In the genomic region with DNA sequence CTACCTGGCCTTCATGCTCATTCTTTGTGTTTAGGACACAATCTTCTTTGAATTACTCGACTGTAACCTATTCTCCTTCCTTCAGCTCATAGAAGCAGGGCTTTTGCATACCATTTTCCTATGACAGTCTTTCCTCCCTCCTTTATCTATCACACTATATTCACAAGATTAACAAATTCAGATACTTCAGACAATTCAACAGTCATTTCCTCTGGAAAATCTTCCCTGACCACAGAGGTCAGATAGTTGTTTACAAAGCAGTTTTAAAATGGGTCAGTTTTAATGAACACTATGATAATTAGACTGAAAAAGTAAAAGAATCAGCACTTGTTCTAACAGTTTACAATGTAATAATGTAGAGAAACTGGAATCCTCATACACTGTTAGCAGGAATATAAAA, we compare ENCODE assay signal across 23 cellular contexts. TPM values are rescaled to one million over a fixed set of nuclear protein-coding genes. Genes with fewer than 3 reads are reported as not detected.
A peak's percentile ranks its signal among the peaks of the same experiment; 100 is the strongest.
DNase-seq lines count a peak whose midpoint lies in the region; ATAC-seq, FAIRE-seq and TF ChIP-seq lines count a peak whose summit lies in the region.
"Had no signal": no experiment of that assay in that cellular context is flagged by ENCODE, and none has a peak within 500 bp of the region (broad histone marks: within the 10 kb centered on the region; RNA-seq: fewer than 3 reads in every experiment).

No MANE protein-coding gene starts in this region.

- TF ChIP-seq CTCF in D721Med (IDR thresholded peaks at IDR 0.05; ENCODE audit: insufficient read depth, missing control alignments) (no peak), OCI-LY1 (IDR thresholded peaks at IDR 0.05; ENCODE audit: low read length) (no peak), GM12878 (IDR thresholded peaks at IDR 0.05 in 2 of 3, conservative IDR thresholded peaks at IDR 0.05 in 1 of 3; ENCODE audit: control insufficient read depth in 2 of 3, extremely low read depth in 1 of 3, insufficient read depth in 1 of 3, low read depth in 3 of 3, low read length in 3 of 3) (no peak), RWPE1 (conservative IDR thresholded peaks at IDR 0.05; ENCODE audit: low read depth) (no peak), pancreas (IDR thresholded peaks at IDR 0.05) (no peak)

- SMC1A ChIA-PET in GM12878 (lab: Charles Lee; ENCODE audit: uncharacterized antibody, unreplicated experiment), result interaction anchor here (0.9 to 1.4 kb wide), 3 partner anchors 14 to 306 kb away, joined by 4 read pairs; no protein-coding TSS in a partner anchor

- H3K9ac ChIP-seq in OCI-LY1 (ENCODE audit: low read length) (no peak overlapping the region), GM12878 (ENCODE audit: control insufficient read depth, insufficient read depth, low read length) (no peak overlapping the region)

- RAD21 ChIA-PET in GM12878 (lab: Charles Lee; ENCODE audit: unreplicated experiment), result interaction anchor here (1.0 kb wide), 1 partner anchor 145 kb away, joined by 4 read pairs; no protein-coding TSS in a partner anchor

- H2AFZ ChIP-seq in OCI-LY1 (ENCODE audit: low read length) (no peak overlapping the region), GM12878 (ENCODE audit: control insufficient read depth, low read depth, low read length) (no peak overlapping the region)

- H3K79me2 ChIP-seq in OCI-LY1 (ENCODE audit: insufficient read depth, low read length) (peaks cover 70% of the 10 kb centered on the region), GM12878 (ENCODE audit: control insufficient read depth, insufficient read depth, low read length) (peaks cover 52% of the 10 kb centered on the region)

- no peaks in the 10 kb centered on the region for H3K27me3 ChIP-seq in OCI-LY1 (ENCODE audit: insufficient read depth, low read length)
- no peaks in the 10 kb centered on the region for H3K27me3 ChIP-seq in GM12878 (replicated peaks in 1 of 2; ENCODE audit: control insufficient read depth in 2 of 2, insufficient read depth in 2 of 2, low read length in 1 of 2)
- H3K27me3 ChIP-seq in pancreas, result no peaks in the 10 kb centered on the region
- H3K27me3 ChIP-seq: testis had no signal

- peaks cover 5% of the 10 kb centered on the region; the same call in 1 of the 2 replicates for H3K9me3 ChIP-seq in OCI-LY1 (ENCODE audit: low read length)
- H3K9me3 ChIP-seq in GM12878 (replicated peaks; ENCODE audit: control insufficient read depth, insufficient read depth, low read length), result no peaks in the 10 kb centered on the region; the same call in 2 of the 3 replicates
- H3K9me3 ChIP-seq in pancreas, result no peaks in the 10 kb centered on the region
- H3K9me3 ChIP-seq: testis had no signal

- intact Hi-C loops in GM12878 (cut with micrococcal nuclease; ENCODE audit: unreplicated experiment) (no loop called here), pancreas (cut with DNase I) (no loop called here)

- TF ChIP-seq EP300 in GM12878 (IDR thresholded peaks at IDR 0.05; ENCODE audit: borderline replicate concordance in 1 of 2, control insufficient read depth in 1 of 2, low read depth in 2 of 2, low read length in 2 of 2), result no peak

- peaks cover 63% of the 10 kb centered on the region for H3K36me3 ChIP-seq in OCI-LY1 (ENCODE audit: insufficient read depth, low read length)
- H3K36me3 ChIP-seq in GM12878 (ENCODE audit: control insufficient read depth in 2 of 2, insufficient read depth in 2 of 2, low read length in 1 of 2), result peaks cover 0 to 5% of the 10 kb centered on the region in 2 experiments; a peak in 2 of 4 replicates
- H3K36me3 ChIP-seq in pancreas, result peaks cover 3 to 5% (median 5%) of the 10 kb centered on the region in 3 donors

- POLR2A ChIA-PET in GM12878 (lab: Charles Lee) (no interaction called here), RWPE1 (lab: Yijun Ruan, JAX; ENCODE audit: low non-redundant PET) (no interaction called here)

- H3K9me2 ChIP-seq in OCI-LY1 (ENCODE audit: low read depth, low read length), result no peaks in the 10 kb centered on the region

- CTCF ChIA-PET in GM12878 (lab: Yijun Ruan, JAX) (interaction anchor here (0.5 to 1.0 kb wide), 2 partner anchors 142 to 388 kb away, joined by 3 to 5 read pairs; no protein-coding TSS in a partner anchor), RWPE1 (lab: Yijun Ruan, JAX) (no interaction called here)

- peak overlapping the region; percentile 84 for H3K27ac ChIP-seq in OCI-LY1 (ENCODE audit: low read depth, low read length, poor library complexity, severe bottlenecking)
- no peak overlapping the region for H3K27ac ChIP-seq in GM12878 (ENCODE audit: control insufficient read depth, insufficient read depth)
- H3K27ac ChIP-seq in RWPE1, result no peak overlapping the region
- no peak overlapping the region for H3K27ac ChIP-seq in pancreas
- H3K27ac ChIP-seq: skin epidermis had no signal

- H4K20me1 ChIP-seq in OCI-LY1 (ENCODE audit: insufficient read depth, low read length), result no peaks in the 10 kb centered on the region; the same call in 1 of the 2 replicates
- H4K20me1 ChIP-seq in GM12878 (ENCODE audit: control insufficient read depth, insufficient read depth), result no peaks in the 10 kb centered on the region

- ATAC-seq in GM12878 (no peak), pancreas (no peak)
- ATAC-seq: activated CD4-positive, CD25-positive, alpha-beta regulatory T cell treated with anti-CD3 and anti-CD28 coated beads, Interleukin-2, amount 50 U/mL, for 24 hours; stimulated activated memory B cell treated with anti-CD40 and anti-IgM and Interleukin-4, amounts not matched to agents 10 μg/mL and 1 μg/mL and 100 μg/mL, for 72 hours had no signal

- H3K4me3 ChIP-seq in OCI-LY1 (ENCODE audit: low read depth, low read length, poor library complexity, severe bottlenecking) (peak overlapping the region; percentile 94), GM12878 (0 out of 2 replicates have a peak overlapping the region, but pooled peaks have one; percentile 34), pancreas (no peak overlapping the region)
- H3K4me3 ChIP-seq: skin epidermis, testis had no signal

- 50% methylated on average over 1 of the region's 1 CpG for WGBS in GM12878 (ENCODE audit: insufficient coverage, insufficient replicate concordance, low lambda C conversion rate, missing lambda C conversion rate)
- WGBS in pancreas, 2 donors, result 80 to 91% methylated on average over 1 of the region's 1 CpG

- FAIRE-seq in D721Med (lab: Jason Lieb, UNC), result peak; percentile 80
- no peak for FAIRE-seq in GM12878 (lab: Jason Lieb, UNC)
- no peak for FAIRE-seq in pancreas (lab: Jason Lieb, UNC)
- FAIRE-seq: bronchial epithelial cell, endometrium had no signal

- no peak for TF ChIP-seq RAD21 in GM12878 (IDR thresholded peaks at IDR 0.05; ENCODE audit: insufficient read depth, low read depth, low read length)

- TF ChIP-seq POLR2A in GM12878 (IDR thresholded peaks at IDR 0.05; ENCODE audit: low read depth, low read length), result no peak

- DNase-seq in D721Med (ENCODE audit: insufficient read length, low spot score) (no peak), EH (ENCODE audit: low read depth) (peak; percentile 5), GM12878 (ENCODE audit: low read depth, low spot score) (no peak), RWPE1 (ENCODE audit: low spot score) (no peak), OCI-M2 (lab: John Stamatoyannopoulos, UW; ENCODE audit: unreplicated experiment) (no peak), pancreas (no peak)
- DNase-seq: activated effector memory CD4-positive, alpha-beta T cell treated with anti-CD3 and anti-CD28 coated beads, Interleukin-2, amount 50 U/mL, for 16 hours; amniotic stem cell; CD4-positive, alpha-beta T cell; cortex of kidney; GOT3; mammary epithelial cell; NCI-H1436 treated with DMSO at 0.1 percent for 48 hours; RPMI8226; stimulated activated CD4-positive, alpha-beta T cell treated with anti-CD3 and anti-CD28 coated beads, Interleukin-2, amount 100 ng/mL, for 24 hours; T1000; testis had no signal

- H3K4me1 ChIP-seq in OCI-LY1 (ENCODE audit: insufficient read depth, low read length, severe bottlenecking) (peaks cover 36% of the 10 kb centered on the region), GM12878 (ENCODE audit: control insufficient read depth, insufficient read depth, low read length) (no peaks in the 10 kb centered on the region), pancreas (peaks cover 10 to 23% (median 15%) of the 10 kb centered on the region in 3 donors)
- H3K4me1 ChIP-seq: testis had no signal

- in situ Hi-C loops in GM12878 (cut with MboI), result no loop called here

- TSS peak; percentile 6 for BruUV-seq in GM12878 (replicated peaks; lab: Mats Ljungman, UMichigan)

- H3F3A ChIP-seq in OCI-LY1 (ENCODE audit: insufficient read depth, low read length), result no peaks in the 10 kb centered on the region

- H3K4me2 ChIP-seq in OCI-LY1 (ENCODE audit: low read length) (peak overlapping the region; percentile 13; the same call in 1 of the 2 replicates), GM12878 (ENCODE audit: control insufficient read depth, insufficient read depth) (peak overlapping the region; percentile 28)

RNA-seq across cellular contexts. Expression of gene CAAP1, which starts 4.3 kb away (rescaled TPM):
- total RNA-seq in GM12878 (2013; cell fraction: nucleolus; rRNA removed), result 42.1 and 52.4 TPM in 2 replicates
- total RNA-seq in GM12878 (2014; rRNA removed) (15.6 and 21.7 TPM in 2 replicates), GM12878 (2014; rRNA removed; fragmentation: Illumina TruSeq; extraction: Trizol) (21.1 and 21.8 TPM in 2 replicates), GM12878 (2021) (19.3 and 20.3 TPM in 2 replicates), pancreas (10 to 100 TPM in 2 of 6 donors, 1 to 10 TPM in 4; 3.7 to 11.6 (median 7.8) TPM)
- polyA plus RNA-seq in GM12878 (2011; ENCODE audit: low read depth), result 6.5 TPM
- polyA plus RNA-seq in GM12878 (2011; rRNA removed) (25.4 and 47.1 TPM in 2 replicates), GM12878 (2014; fragmentation: Illumina TruSeq; extraction: Trizol) (23.6 and 29.0 TPM in 2 replicates), GM12878 (2014; fragmentation: Nextera tagmentation; extraction: Ambion mirVana) (10 to 100 TPM; 11.0 to 11.9 TPM), GM12878 (2014; rRNA removed) (11.9 and 16.0 TPM in 2 replicates), GM12878 (2016; fragmentation: Nextera tagmentation; extraction: Ambion mirVana) (10 to 100 TPM; 25.0 to 27.5 TPM), pancreas (10 to 100 TPM in 1 of 2 donors, 1 to 10 TPM in 1; 7.0 to 10.4 TPM)
- polyA plus RNA-seq in GM12878 (2011; cell fraction: cytosol; rRNA removed), result 10.8 and 20.8 TPM in 2 replicates
- 11.9 and 15.8 TPM in 2 replicates for polyA plus RNA-seq in GM12878 (2011; cell fraction: nucleus; rRNA removed)
- 11.8 and 11.9 TPM in 2 replicates for polyA plus RNA-seq in GM12878 (2012)
- 5.7 and 7.8 TPM in 2 replicates for polyA minus RNA-seq in GM12878 (2011; rRNA and poly(A)+ RNA removed)
- 7.3 and 10.3 TPM in 2 replicates for polyA minus RNA-seq in GM12878 (2011; cell fraction: cytosol; rRNA and poly(A)+ RNA removed)
- polyA minus RNA-seq in GM12878 (2011; cell fraction: nucleus; rRNA and poly(A)+ RNA removed), result 12.0 and 21.2 TPM in 2 replicates

RNA-seq across cellular contexts. Expression of gene PLAA, which starts 58.8 kb away (rescaled TPM):
- 35.3 and 39.0 TPM in 2 replicates for total RNA-seq in GM12878 (2013; cell fraction: nucleolus; rRNA removed)
- 36.3 and 36.6 TPM in 2 replicates for total RNA-seq in GM12878 (2014; rRNA removed)
- total RNA-seq in GM12878 (2014; rRNA removed; fragmentation: Illumina TruSeq; extraction: Trizol), result 32.9 and 34.2 TPM in 2 replicates
- total RNA-seq in GM12878 (2021), result 32.7 and 35.3 TPM in 2 replicates
- polyA plus RNA-seq in GM12878 (2011; ENCODE audit: low read depth), result 18.4 TPM
- 18.4 and 22.7 TPM in 2 replicates for polyA plus RNA-seq in GM12878 (2011; rRNA removed)
- 10.4 and 10.5 TPM in 2 replicates for polyA plus RNA-seq in GM12878 (2011; cell fraction: cytosol; rRNA removed)
- 14.0 and 21.8 TPM in 2 replicates for polyA plus RNA-seq in GM12878 (2011; cell fraction: nucleus; rRNA removed)
- 18.8 and 23.2 TPM in 2 replicates for polyA plus RNA-seq in GM12878 (2012)
- polyA plus RNA-seq in GM12878 (2014; fragmentation: Illumina TruSeq; extraction: Trizol), result 41.2 and 59.9 TPM in 2 replicates
- 10 to 100 TPM in 1 of 2 experiments, 1 to 10 TPM in 1; 5.6 to 10.4 TPM for polyA plus RNA-seq in GM12878 (2014; fragmentation: Nextera tagmentation; extraction: Ambion mirVana)
- polyA plus RNA-seq in GM12878 (2014; rRNA removed), result 29.1 and 29.7 TPM in 2 replicates
- polyA plus RNA-seq in GM12878 (2016; fragmentation: Nextera tagmentation; extraction: Ambion mirVana), result 10 to 100 TPM; 41.6 to 42.4 TPM
- 14.1 and 21.4 TPM in 2 replicates for polyA minus RNA-seq in GM12878 (2011; rRNA and poly(A)+ RNA removed)
- 14.7 and 17.6 TPM in 2 replicates for polyA minus RNA-seq in GM12878 (2011; cell fraction: cytosol; rRNA and poly(A)+ RNA removed)
- polyA minus RNA-seq in GM12878 (2011; cell fraction: nucleus; rRNA and poly(A)+ RNA removed), result 15.1 and 26.7 TPM in 2 replicates
- 10 to 100 TPM in 4 of 6 donors, 1 to 10 TPM in 2; 8.8 to 13.8 (median 10.8) TPM for total RNA-seq in pancreas
- 1 to 10 TPM; 4.6 to 7.3 TPM for polyA plus RNA-seq in pancreas

Comparison
In these comparisons a context has a peak if more than half of its experiments do, and no peak if none do; other contexts are left out.
1. H3K4me3 ChIP-seq: peak in OCI-LY1 (single experiment) and GM12878 (single experiment); none in pancreas (0 of 4).